8 cellular contexts compared by ENCODE assay signal in genomic region chr7:25893436-25893835, GRCh38.
DNase-seq lines count a peak whose midpoint lies in the region; ATAC-seq and TF ChIP-seq lines count a peak whose summit lies in the region.

No MANE protein-coding gene starts in this region.

- H3K36me3 ChIP-seq in SK-N-MC (ENCODE audit: insufficient read depth, low read length): no peaks in the 10 kb centered on the region
- H3K36me3 ChIP-seq in gastroesophageal sphincter: no peaks in the 10 kb centered on the region
- no peaks in the 10 kb centered on the region for H3K36me3 ChIP-seq in stomach smooth muscle (ENCODE audit: control insufficient read depth in 2 of 2, insufficient read depth in 2 of 2, low read length in 2 of 2)

- peaks cover 0 to 21% (median 4%) of the 10 kb centered on the region in 3 donors for H3K4me1 ChIP-seq in gastroesophageal sphincter
- H3K4me1 ChIP-seq in stomach smooth muscle (ENCODE audit: control insufficient read depth, insufficient read depth, low read length): peaks cover 4% of the 10 kb centered on the region

- TF ChIP-seq CTCF in gastroesophageal sphincter (IDR thresholded peaks at IDR 0.05): no peak
- no peak for TF ChIP-seq CTCF in GM20000 (IDR thresholded peaks at IDR 0.05; ENCODE audit: extremely low read depth, missing control alignments)

- no peak for TF ChIP-seq EP300 in gastroesophageal sphincter (IDR thresholded peaks at IDR 0.05)

- H3K4me3 Mint-ChIP-seq in activated CD4-positive, alpha-beta T cell treated with anti-CD3 and anti-CD28 coated beads, Interleukin-2, amount 10 ng/mL, durations not matched to agents 7 days and 5 days: peak overlapping the region; percentile 72

- no peak for TF ChIP-seq POLR2A in gastroesophageal sphincter (IDR thresholded peaks at IDR 0.05)

- peak overlapping the region; percentile 72; the same call in 1 of the 2 replicates for H3K4me3 ChIP-seq in SK-N-MC
- peak overlapping the region; percentile 31 to 47 for H3K4me3 ChIP-seq in gastroesophageal sphincter
- H3K4me3 ChIP-seq in stomach smooth muscle (ENCODE audit: low read length in 2 of 2): peak overlapping the region; percentile 74 to 91

- no peak for DNase-seq in activated CD4-positive, alpha-beta T cell treated with anti-CD3 and anti-CD28 coated beads, Interleukin-2, amount 10 ng/mL, durations not matched to agents 7 days and 5 days
- DNase-seq in activated CD4-positive, alpha-beta T cell treated with anti-CD3 and anti-CD28 coated beads, Interleukin-2, amount 50 U/mL, for 1 hour: no peak
- DNase-seq in SK-N-MC (ENCODE audit: low read depth, low spot score) (no peak), left lobe of liver (ENCODE audit: low spot score) (no peak), GM20000 (ENCODE audit: low spot score) (no peak)

- H3K4me1 Mint-ChIP-seq in activated CD4-positive, alpha-beta T cell treated with anti-CD3 and anti-CD28 coated beads, Interleukin-2, amount 10 ng/mL, durations not matched to agents 7 days and 5 days: peaks cover 31% of the 10 kb centered on the region

- peaks cover 9% of the 10 kb centered on the region for H3K36me3 Mint-ChIP-seq in activated CD4-positive, alpha-beta T cell treated with anti-CD3 and anti-CD28 coated beads, Interleukin-2, amount 10 ng/mL, durations not matched to agents 7 days and 5 days (ENCODE audit: low read depth)

- POLR2A ChIA-PET in activated CD4-positive, alpha-beta T cell treated with anti-CD3 and anti-CD28 coated beads, Interleukin-2, amount 10 ng/mL, durations not matched to agents 7 days and 5 days (lab: Charles Lee): interaction anchor here (1.0 kb wide), 1 partner anchor 305 kb away, joined by 4 read pairs; no protein-coding TSS in a partner anchor

- H3K27me3 ChIP-seq in gastroesophageal sphincter (peaks cover 45% of the 10 kb centered on the region), stomach smooth muscle (ENCODE audit: control insufficient read depth in 1 of 2, insufficient read depth in 2 of 2, low read length in 2 of 2) (peaks cover 22 to 26% of the 10 kb centered on the region in 2 donors)

- H3K9ac ChIP-seq in SK-N-MC (ENCODE audit: insufficient read length): no peak overlapping the region
- H3K9ac ChIP-seq in stomach smooth muscle (ENCODE audit: low read length in 2 of 2): peak overlapping the region in 1 of 2 donors; percentile 59

- 18 to 25% methylated on average over 1 of the region's 1 CpG for WGBS in gastroesophageal sphincter (ENCODE audit: low coverage in 1 of 2), 2 donors

- ATAC-seq in gastroesophageal sphincter (no peak), left lobe of liver (no peak), GM19452 (IDR thresholded peaks at IDR 0.05; ENCODE audit: unreplicated experiment) (no peak)

- H3K9me3 Mint-ChIP-seq in activated CD4-positive, alpha-beta T cell treated with anti-CD3 and anti-CD28 coated beads, Interleukin-2, amount 10 ng/mL, durations not matched to agents 7 days and 5 days: peaks cover 5% of the 10 kb centered on the region

- no peak overlapping the region for H3K27ac ChIP-seq in SK-N-MC
- H3K27ac ChIP-seq in gastroesophageal sphincter: no peak overlapping the region
- no peak overlapping the region for H3K27ac ChIP-seq in stomach smooth muscle (ENCODE audit: low read length)

- peaks cover 22% of the 10 kb centered on the region for H3K27me3 Mint-ChIP-seq in activated CD4-positive, alpha-beta T cell treated with anti-CD3 and anti-CD28 coated beads, Interleukin-2, amount 10 ng/mL, durations not matched to agents 7 days and 5 days

- H3K9me3 ChIP-seq in SK-N-MC (ENCODE audit: low read depth, low read length) (no peaks in the 10 kb centered on the region), gastroesophageal sphincter (no peaks in the 10 kb centered on the region), stomach smooth muscle (ENCODE audit: control insufficient read depth in 2 of 2, low read length in 2 of 2) (no peaks in the 10 kb centered on the region)

- CTCF ChIA-PET in activated CD4-positive, alpha-beta T cell treated with anti-CD3 and anti-CD28 coated beads, Interleukin-2, amount 10 ng/mL, durations not matched to agents 7 days and 5 days (lab: Charles Lee): interaction anchor here (0.6 to 7.3 kb wide), 20 partner anchors 11 to 1268 kb away, joined by 3 to 36 read pairs (median 5); partner anchors contain the start of gene NFE2L3

- peak overlapping the region; percentile 90 for H3K27ac Mint-ChIP-seq in activated CD4-positive, alpha-beta T cell treated with anti-CD3 and anti-CD28 coated beads, Interleukin-2, amount 10 ng/mL, durations not matched to agents 7 days and 5 days
